In genomic region chr17:47531228-47531820, GRCh38 we compare ENCODE assay signal across 8 cellular contexts. TPM values are rescaled to one million over a fixed set of nuclear protein-coding genes. Genes with fewer than 3 reads are reported as not detected.
DNase-seq lines count a peak whose midpoint lies in the region; ATAC-seq and TF ChIP-seq lines count a peak whose summit lies in the region.
"Not testable (repeated sequence)": the region's sequence is repeated elsewhere in the genome, so short reads cannot be mapped to it uniquely, and the experiment has no call there.

No MANE protein-coding gene starts in this region.

- H3K36me3 Mint-ChIP-seq in activated naive CD8-positive, alpha-beta T cell treated with anti-CD3 and anti-CD28 coated beads, Interleukin-2, amount 50 U/mL, for 24 hours (ENCODE audit: low read depth) = not testable (repeated sequence)
- H3K36me3 Mint-ChIP-seq in nephron progenitor cell (ENCODE audit: low read depth) = peaks cover 17% of the 10 kb centered on the region

- H3K9ac ChIP-seq in SU-DHL-6 (ENCODE audit: low read length) = peak overlapping the region; percentile 70

- H3K9me3 Mint-ChIP-seq in activated naive CD8-positive, alpha-beta T cell treated with anti-CD3 and anti-CD28 coated beads, Interleukin-2, amount 50 U/mL, for 24 hours; nephron progenitor cell: not testable (repeated sequence)

- H3K27me3 ChIP-seq in SU-DHL-6 (ENCODE audit: low read length) = not testable (repeated sequence)

- peaks cover 14% of the 10 kb centered on the region for H3K4me1 Mint-ChIP-seq in activated naive CD8-positive, alpha-beta T cell treated with anti-CD3 and anti-CD28 coated beads, Interleukin-2, amount 50 U/mL, for 24 hours
- peaks cover 17% of the 10 kb centered on the region for H3K4me1 Mint-ChIP-seq in nephron progenitor cell

- not testable (repeated sequence) for H3K27me3 Mint-ChIP-seq in activated naive CD8-positive, alpha-beta T cell treated with anti-CD3 and anti-CD28 coated beads, Interleukin-2, amount 50 U/mL, for 24 hours; nephron progenitor cell (ENCODE audit: low read depth, poor library complexity)

- H3K9me3 ChIP-seq in SU-DHL-6 (ENCODE audit: insufficient read depth, low read length) = not testable (repeated sequence)

- peak overlapping the region; percentile 71 for H3K4me3 ChIP-seq in SU-DHL-6 (ENCODE audit: insufficient read depth, low read length, poor library complexity, severe bottlenecking)

- H3K27ac ChIP-seq in SU-DHL-6 (ENCODE audit: low read depth, low read length) = peak overlapping the region; percentile 58
- H3K27ac ChIP-seq in substantia nigra (ENCODE audit: low read depth, low read length, poor library complexity, severe bottlenecking) = peak overlapping the region; percentile 67

- not testable (repeated sequence) for H3F3A ChIP-seq in SU-DHL-6 (ENCODE audit: insufficient read depth)

- peak overlapping the region; percentile 91 for H3K27ac Mint-ChIP-seq in activated naive CD8-positive, alpha-beta T cell treated with anti-CD3 and anti-CD28 coated beads, Interleukin-2, amount 50 U/mL, for 24 hours
- not testable (repeated sequence) for H3K27ac Mint-ChIP-seq in nephron progenitor cell

- peak overlapping the region; percentile 90 for H3K4me3 Mint-ChIP-seq in activated naive CD8-positive, alpha-beta T cell treated with anti-CD3 and anti-CD28 coated beads, Interleukin-2, amount 50 U/mL, for 24 hours
- H3K4me3 Mint-ChIP-seq in nephron progenitor cell = not testable (repeated sequence)

- not testable (repeated sequence) for H3K36me3 ChIP-seq in SU-DHL-6 (ENCODE audit: low read length)

- H3K79me2 ChIP-seq in SU-DHL-6 (ENCODE audit: insufficient read depth, low read length) = peaks cover 19% of the 10 kb centered on the region; the same call in 1 of the 2 replicates

- not testable (repeated sequence) for TF ChIP-seq CTCF in SU-DHL-6 (IDR thresholded peaks at IDR 0.05; ENCODE audit: insufficient read depth, low read length, poor library complexity, severe bottlenecking); nephron progenitor cell (IDR thresholded peaks at IDR 0.05)

- DNase-seq in ELF-1 (ENCODE audit: low read depth, low spot score) (peak; percentile 4), nephron progenitor cell (peak; percentile 52), substantia nigra (lab: John Stamatoyannopoulos, UW) (peak in 11 of 49 donors; percentile 0 to 51 (median 25))
- DNase-seq in activated naive CD8-positive, alpha-beta T cell treated with anti-CD3 and anti-CD28 coated beads, Interleukin-2, amount 50 U/mL, for 24 hours = peak; percentile 18
- DNase-seq in Right ventricle myocardium inferior (ENCODE audit: missing footprints) = not testable (repeated sequence)

- ATAC-seq in GM21576 (IDR thresholded peaks at IDR 0.05; ENCODE audit: unreplicated experiment) = peak; percentile 25
- peak; percentile 20 for ATAC-seq in HG03457 (IDR thresholded peaks at IDR 0.05; ENCODE audit: unreplicated experiment)
- peak; percentile 58 for ATAC-seq in activated naive CD8-positive, alpha-beta T cell treated with anti-CD3 and anti-CD28 coated beads, Interleukin-2, amount 50 U/mL, for 24 hours
- ATAC-seq in Right ventricle myocardium inferior = peak; percentile 47

- H3K9me2 ChIP-seq in SU-DHL-6 (replicated peaks; ENCODE audit: insufficient read depth, low read length) = not testable (repeated sequence)

- not testable (repeated sequence) for H4K20me1 ChIP-seq in SU-DHL-6 (ENCODE audit: low read depth, low read length)

- not testable (repeated sequence) for H2AFZ ChIP-seq in SU-DHL-6 (ENCODE audit: low read depth, low read length, severe bottlenecking)

- peak overlapping the region; percentile 63 for H3K4me2 ChIP-seq in SU-DHL-6 (ENCODE audit: low read depth, low read length, poor library complexity, severe bottlenecking)

- intact Hi-C loops in Right ventricle myocardium inferior (cut with DNase I) = not testable (repeated sequence)

RNA-seq across cellular contexts. Expression of gene NPEPPS, which starts 0.4 kb away (rescaled TPM):
- 83.9 TPM for total RNA-seq in Right ventricle myocardium inferior
